In genomic region chr2:230703514-230703913, GRCh38 we compare ENCODE assay signal across 1 cellular context.
TF ChIP-seq lines count a peak whose summit lies in the region.

No MANE protein-coding gene starts in this region.

TF ChIP-seq in GM23338, 12 proteins besides CTCF, POLR2A, EP300 and RAD21 (continued from another document):
- TF ChIP-seq ETS1 (IDR thresholded peaks at IDR 0.05) (no peak), NANOG (IDR thresholded peaks at IDR 0.05; ENCODE audit: borderline replicate concordance) (no peak), EZH2 (IDR thresholded peaks at IDR 0.05; ENCODE audit: low read depth, unreplicated experiment) (no peak)
